ENCODE assay signal across 36 cellular contexts in the genomic region with DNA sequence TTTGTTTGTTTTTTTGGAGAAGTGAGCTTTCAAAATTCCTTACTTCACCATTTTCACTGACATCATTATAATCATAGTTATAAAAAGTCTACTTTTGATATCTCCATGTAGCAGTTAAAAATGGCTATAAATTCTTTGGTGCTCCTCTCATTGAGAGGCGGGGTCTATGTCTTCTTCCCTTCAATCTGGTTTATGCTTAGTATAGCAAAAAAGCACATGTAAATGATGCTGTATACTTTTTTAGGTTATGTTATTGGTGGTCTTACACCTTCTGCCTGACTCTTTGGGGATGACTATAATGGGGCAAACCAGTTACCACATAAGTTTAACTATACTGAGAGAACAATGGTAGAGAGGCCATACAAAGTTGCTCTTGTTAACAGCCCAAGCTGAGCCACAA.
DNase-seq lines count a peak whose midpoint lies in the region; ATAC-seq, FAIRE-seq and TF ChIP-seq lines count a peak whose summit lies in the region.
"Had no signal": no experiment of that assay in that cellular context is flagged by ENCODE, and none has a peak within 500 bp of the region (broad histone marks: within the 10 kb centered on the region; RNA-seq: fewer than 3 reads in every experiment).

No MANE protein-coding gene starts in this region.

- peaks cover 10% of the 10 kb centered on the region for H3K27me3 Mint-ChIP-seq in type B pancreatic cell
- H3K27me3 Mint-ChIP-seq: B cell; CD4-positive, alpha-beta memory T cell; CD4-positive, alpha-beta T cell; CD4-positive, CD25-positive, alpha-beta regulatory T cell; CD8-positive, alpha-beta memory T cell had no signal

- H3K36me3 ChIP-seq in HepG2 (replicated peaks in 1 of 2; ENCODE audit: control insufficient read depth in 1 of 2, insufficient read depth in 2 of 2, low read length in 2 of 2) (no peaks in the 10 kb centered on the region), right lobe of liver (no peaks in the 10 kb centered on the region), IMR-90 (ENCODE audit: control insufficient read depth, insufficient read depth, low read length) (no peaks in the 10 kb centered on the region), osteoblast (ENCODE audit: insufficient read depth, low read length) (no peaks in the 10 kb centered on the region), left lung (no peaks in the 10 kb centered on the region)
- H3K36me3 ChIP-seq: BE2C; BLaER1; BLaER1 treated with 17β-estradiol and CSF1 and Interleukin-3, amounts not matched to agents 10 nM and 100 nM had no signal

- no peak overlapping the region for H2AK5ac ChIP-seq in IMR-90 (ENCODE audit: low read depth, low read length)

- H3K27ac Mint-ChIP-seq in type B pancreatic cell: no peak overlapping the region
- H3K27ac Mint-ChIP-seq: B cell; CD14-positive monocyte; CD4-positive, alpha-beta memory T cell; CD4-positive, alpha-beta T cell; CD4-positive, CD25-positive, alpha-beta regulatory T cell; CD8-positive, alpha-beta memory T cell; CD8-positive, alpha-beta T cell had no signal

- H3K79me1 ChIP-seq in IMR-90 (ENCODE audit: low read depth in 1 of 2, low read length in 2 of 2): no peaks in the 10 kb centered on the region

- TF ChIP-seq RAD21 in HepG2 (CRISPR knock-in tag; IDR thresholded peaks at IDR 0.05): no peak
- no peak for TF ChIP-seq RAD21 in A549 (conservative IDR thresholded peaks at IDR 0.05 in 1 of 2, IDR thresholded peaks at IDR 0.05 in 1 of 2)
- TF ChIP-seq RAD21 in IMR-90 (IDR thresholded peaks at IDR 0.05; ENCODE audit: low read length): no peak

- H2BK20ac ChIP-seq in IMR-90 (ENCODE audit: low read depth, low read length): no peak overlapping the region

- H3K27ac ChIP-seq in HepG2 (ENCODE audit: extremely low read length, insufficient read depth, low read length) (no peak overlapping the region), right lobe of liver (no peak overlapping the region), A549 (no peak overlapping the region), IMR-90 (ENCODE audit: insufficient read depth, low read length) (no peak overlapping the region), osteoblast (ENCODE audit: low read depth, low read length) (no peak overlapping the region), left lung (no peak overlapping the region)
- H3K27ac ChIP-seq: 22Rv1; BLaER1; BLaER1 treated with 17β-estradiol and CSF1 and Interleukin-3, amounts not matched to agents 10 nM and 100 nM; C4-2B had no signal

- DNase-seq in HepG2 (ENCODE audit: low spot score) (no peak), right lobe of liver (no peak), A549 (ENCODE audit: low read depth in 1 of 2, low spot score in 1 of 2) (no peak), IMR-90 (no peak), osteoblast (ENCODE audit: insufficient read length, low spot score, missing footprints) (peak; percentile 29), left lung (no peak), type B pancreatic cell (ENCODE audit: extremely low spot score, unreplicated experiment) (no peak)
- DNase-seq: 8988T; ACHN; AML-193; BE2C; C1 segment of cervical spinal cord; Caco-2; Calu3; CD4-positive, alpha-beta memory T cell; CD4-positive, alpha-beta T cell; CD4-positive, CD25-positive, alpha-beta regulatory T cell; CD8-positive, alpha-beta memory T cell; CD8-positive, alpha-beta T cell; COR-L47; DMS 273 treated with DMSO at 0.1 percent for 48 hours; DMS153; DMS53; DMS79; DMS79 treated with DMSO at 0.1 percent for 48 hours; DND-41; EL had no signal

- H3K4me3 ChIP-seq in HepG2 (replicated peaks in 1 of 3; ENCODE audit: insufficient read depth in 1 of 3, low read depth in 2 of 3, low read length in 3 of 3): no peak overlapping the region
- H3K4me3 ChIP-seq in right lobe of liver: no peak overlapping the region
- H3K4me3 ChIP-seq in A549: no peak overlapping the region
- H3K4me3 ChIP-seq in IMR-90 (ENCODE audit: insufficient read depth, low read depth, low read length): no peak overlapping the region
- no peak overlapping the region for H3K4me3 ChIP-seq in osteoblast (ENCODE audit: insufficient read depth, low read length)
- no peak overlapping the region for H3K4me3 ChIP-seq in left lung
- H3K4me3 ChIP-seq: BLaER1; BLaER1 treated with 17β-estradiol and CSF1 and Interleukin-3, amounts not matched to agents 10 nM and 100 nM had no signal

- H3K9me3 Mint-ChIP-seq in type B pancreatic cell: peaks cover 17% of the 10 kb centered on the region

- H3K4me3 Mint-ChIP-seq in type B pancreatic cell: no peak overlapping the region
- H3K4me3 Mint-ChIP-seq: B cell; CD14-positive monocyte; CD4-positive, alpha-beta memory T cell; CD4-positive, alpha-beta T cell; CD4-positive, CD25-positive, alpha-beta regulatory T cell; CD8-positive, alpha-beta memory T cell; CD8-positive, alpha-beta T cell had no signal

- BruUV-seq in HepG2 (replicated peaks; lab: Mats Ljungman, UMichigan) (no TSS peak), IMR-90 (replicated peaks; lab: Mats Ljungman, UMichigan) (no TSS peak)

- TF ChIP-seq EP300 in HepG2 (IDR thresholded peaks at IDR 0.05; ENCODE audit: low read depth in 2 of 2, low read length in 2 of 2) (no peak), HepG2 (CRISPR knock-in tag; IDR thresholded peaks at IDR 0.05; ENCODE audit: borderline replicate concordance) (no peak), A549 (IDR thresholded peaks at IDR 0.05) (no peak)

- H3K4ac ChIP-seq in IMR-90 (ENCODE audit: low read depth, low read length): no peak overlapping the region

- no peak overlapping the region for H3K23ac ChIP-seq in IMR-90 (ENCODE audit: low read depth, low read length)

- H2AK9ac ChIP-seq in IMR-90 (replicated peaks; ENCODE audit: low read depth, low read length, poor library complexity): no peak overlapping the region

- peaks cover 5% of the 10 kb centered on the region for H3K36me3 Mint-ChIP-seq in type B pancreatic cell
- H3K36me3 Mint-ChIP-seq: CD14-positive monocyte; CD4-positive, CD25-positive, alpha-beta regulatory T cell; CD8-positive, alpha-beta T cell had no signal

- no peaks in the 10 kb centered on the region for H3K79me2 ChIP-seq in HepG2 (ENCODE audit: insufficient read depth, low read length)
- H3K79me2 ChIP-seq in osteoblast (ENCODE audit: insufficient read depth, low read length): no peaks in the 10 kb centered on the region

- no peaks in the 10 kb centered on the region for H4K20me1 ChIP-seq in HepG2 (ENCODE audit: insufficient read depth, low read length)
- no peaks in the 10 kb centered on the region for H4K20me1 ChIP-seq in IMR-90 (ENCODE audit: insufficient read depth, low read length)
- H4K20me1 ChIP-seq in osteoblast (ENCODE audit: insufficient read depth, low read length): no peaks in the 10 kb centered on the region
- H4K20me1 ChIP-seq: BLaER1; BLaER1 treated with 17β-estradiol and CSF1 and Interleukin-3, amounts not matched to agents 10 nM and 100 nM had no signal

- intact Hi-C loops in HepG2 (cut with micrococcal nuclease; ENCODE audit: unreplicated experiment): no loop called here
- intact Hi-C loops in right lobe of liver (cut with DNase I): no loop called here
- intact Hi-C loops in IMR-90 (cut with micrococcal nuclease): no loop called here
- intact Hi-C loops in left lung (cut with DNase I): no loop called here

- no peak for ATAC-seq in HepG2
- ATAC-seq in right lobe of liver: no peak
- no peak for ATAC-seq in A549
- ATAC-seq in IMR-90 (ENCODE audit: low read depth): no peak
- ATAC-seq in left lung: no peak
- ATAC-seq in HG02588 (IDR thresholded peaks at IDR 0.05; ENCODE audit: unreplicated experiment): no peak
- ATAC-seq: CD8-positive, alpha-beta T cell had no signal

- H3K4me1 Mint-ChIP-seq in type B pancreatic cell (ENCODE audit: unreplicated experiment): no peaks in the 10 kb centered on the region
- H3K4me1 Mint-ChIP-seq: B cell; CD14-positive monocyte; CD4-positive, alpha-beta memory T cell; CD4-positive, CD25-positive, alpha-beta regulatory T cell; CD8-positive, alpha-beta memory T cell had no signal

- no peaks in the 10 kb centered on the region for H3K9me1 ChIP-seq in IMR-90 (ENCODE audit: insufficient read depth, low read length)

- no peak overlapping the region for H2BK15ac ChIP-seq in IMR-90 (ENCODE audit: low read depth, low read length)

- no peak overlapping the region for H2BK120ac ChIP-seq in IMR-90 (ENCODE audit: low read depth, low read length)

- H4K5ac ChIP-seq in IMR-90 (ENCODE audit: low read depth, low read length): no peak overlapping the region

- no peak for TF ChIP-seq POLR2A in HepG2 (IDR thresholded peaks at IDR 0.05; ENCODE audit: insufficient read depth in 1 of 2, low read depth in 2 of 2, low read length in 2 of 2)
- no peak for TF ChIP-seq POLR2A in right lobe of liver (IDR thresholded peaks at IDR 0.05)
- TF ChIP-seq POLR2A in A549 (IDR thresholded peaks at IDR 0.05; ENCODE audit: low read length): no peak
- TF ChIP-seq POLR2A in IMR-90 (IDR thresholded peaks at IDR 0.05; ENCODE audit: low read depth, low read length): no peak

- POLR2A ChIA-PET in HepG2 (lab: Yijun Ruan, JAX): no interaction called here
- POLR2A ChIA-PET in A549 (lab: Yijun Ruan, JAX): no interaction called here
- POLR2A ChIA-PET in IMR-90 (lab: Charles Lee; ENCODE audit: unreplicated experiment): no interaction called here

- no peak for TF ChIP-seq CTCF in HepG2 (CRISPR knock-in tag; IDR thresholded peaks at IDR 0.05)
- TF ChIP-seq CTCF in right lobe of liver (IDR thresholded peaks at IDR 0.05): no peak
- no peak for TF ChIP-seq CTCF in A549 (IDR thresholded peaks at IDR 0.05)
- TF ChIP-seq CTCF in IMR-90 (conservative IDR thresholded peaks at IDR 0.05; ENCODE audit: low read depth, low read length): no peak
- no peak for TF ChIP-seq CTCF in osteoblast (IDR thresholded peaks at IDR 0.05; ENCODE audit: extremely low read depth, low read depth, low read length)
- no peak for TF ChIP-seq CTCF in left lung (IDR thresholded peaks at IDR 0.05)
- TF ChIP-seq CTCF in type B pancreatic cell (conservative IDR thresholded peaks at IDR 0.05): no peak

- CTCF ChIA-PET in HepG2 (lab: Yijun Ruan, JAX; ENCODE audit: low intra/inter-chr PET ratio, low total read pairs) (no interaction called here), A549 (lab: Yijun Ruan, JAX) (no interaction called here), IMR-90 (lab: Yijun Ruan, JAX) (no interaction called here)

- dilution Hi-C loops in IMR-90 (cut with HindIII; ENCODE audit: low sequenced_read_pairs, unreplicated experiment): no loop called here

- no peak overlapping the region for H4K91ac ChIP-seq in IMR-90 (ENCODE audit: insufficient read depth, low read depth, low read length)

- no peak overlapping the region for H3K18ac ChIP-seq in IMR-90 (ENCODE audit: low read depth, low read length)

- peaks cover 53% of the 10 kb centered on the region for H3K9me3 ChIP-seq in HepG2 (ENCODE audit: low read length)
- no peaks in the 10 kb centered on the region for H3K9me3 ChIP-seq in right lobe of liver
- H3K9me3 ChIP-seq in A549: peaks cover 4% of the 10 kb centered on the region; the same call in 1 of the 3 replicates
- H3K9me3 ChIP-seq in IMR-90 (ENCODE audit: control insufficient read depth, insufficient read depth, low read length): 0 out of 2 replicates have a peak, but pooled peaks cover 2% of the 10 kb centered on the region
- no peaks in the 10 kb centered on the region for H3K9me3 ChIP-seq in osteoblast (ENCODE audit: low read depth, low read length)
- H3K9me3 ChIP-seq in left lung: peaks cover 0 to 61% of the 10 kb centered on the region in 2 donors
- H3K9me3 ChIP-seq: BE2C had no signal

- WGBS in HepG2 (ENCODE audit: low lambda C conversion rate): 2% methylated on average over 1 of the region's 1 CpG
- 53% methylated on average over 1 of the region's 1 CpG for WGBS in right lobe of liver (ENCODE audit: insufficient coverage, low coverage, low lambda C conversion rate, missing lambda C conversion rate)
- WGBS in A549 (ENCODE audit: missing lambda C conversion rate): 0% methylated on average over 1 of the region's 1 CpG
- no CpG with 5 or more reads among the region's 1 CpG for WGBS in IMR-90 (ENCODE audit: extremely low coverage in 2 of 2, insufficient read length in 1 of 2), 2 experiments

- H3K4me2 ChIP-seq in HepG2 (ENCODE audit: low read depth, low read length): no peak overlapping the region
- no peak overlapping the region for H3K4me2 ChIP-seq in A549
- no peak overlapping the region for H3K4me2 ChIP-seq in IMR-90 (ENCODE audit: low read depth, low read length)
- no peak overlapping the region for H3K4me2 ChIP-seq in osteoblast (ENCODE audit: insufficient read depth, low read length)
- H3K4me2 ChIP-seq: BLaER1; BLaER1 treated with 17β-estradiol and CSF1 and Interleukin-3, amounts not matched to agents 10 nM and 100 nM had no signal

- no peak overlapping the region for H3K56ac ChIP-seq in IMR-90 (ENCODE audit: extremely low read depth, insufficient read depth, low read length)

- no peak overlapping the region for H2BK5ac ChIP-seq in IMR-90 (ENCODE audit: low read depth, low read length, poor library complexity, severe bottlenecking)

- FAIRE-seq in HepG2 (lab: Jason Lieb, UNC): no peak
- FAIRE-seq in A549 (lab: Jason Lieb, UNC): no peak
- FAIRE-seq: A204.1, D721Med had no signal

- H3K9ac ChIP-seq in HepG2 (ENCODE audit: insufficient read depth, low read depth, low read length) (no peak overlapping the region), IMR-90 (ENCODE audit: low read depth, low read length) (no peak overlapping the region)
- H3K9ac ChIP-seq: BLaER1; BLaER1 treated with 17β-estradiol and CSF1 and Interleukin-3, amounts not matched to agents 10 nM and 100 nM had no signal

- H3K27me3 ChIP-seq in HepG2 (ENCODE audit: control insufficient read depth in 1 of 2, insufficient read depth in 2 of 2, low read length in 2 of 2): no peaks in the 10 kb centered on the region
- no peaks in the 10 kb centered on the region for H3K27me3 ChIP-seq in right lobe of liver
- H3K27me3 ChIP-seq in IMR-90 (ENCODE audit: control insufficient read depth, insufficient read depth, low read length): no peaks in the 10 kb centered on the region
- no peaks in the 10 kb centered on the region for H3K27me3 ChIP-seq in osteoblast (ENCODE audit: insufficient read depth, low read length)
- no peaks in the 10 kb centered on the region for H3K27me3 ChIP-seq in left lung
- H3K27me3 ChIP-seq: BE2C; BLaER1; BLaER1 treated with 17β-estradiol and CSF1 and Interleukin-3, amounts not matched to agents 10 nM and 100 nM had no signal

- H3K14ac ChIP-seq in IMR-90 (replicated peaks; ENCODE audit: low read depth, low read length): no peak overlapping the region

- H3K4me1 ChIP-seq in HepG2 (ENCODE audit: insufficient read depth, low read length) (no peaks in the 10 kb centered on the region), right lobe of liver (no peaks in the 10 kb centered on the region), A549 (no peaks in the 10 kb centered on the region), IMR-90 (ENCODE audit: control insufficient read depth, insufficient read depth, low read length) (no peaks in the 10 kb centered on the region), osteoblast (ENCODE audit: insufficient read depth, low read length) (no peaks in the 10 kb centered on the region), left lung (no peaks in the 10 kb centered on the region)
- H3K4me1 ChIP-seq: BE2C had no signal

- H2AFZ ChIP-seq in HepG2 (ENCODE audit: low read length): no peak overlapping the region
- H2AFZ ChIP-seq in IMR-90 (replicated peaks; ENCODE audit: low read length, poor library complexity): no peak overlapping the region
- no peak overlapping the region for H2AFZ ChIP-seq in osteoblast (ENCODE audit: low read length)

- H4K8ac ChIP-seq in IMR-90 (ENCODE audit: low read depth in 2 of 2, low read length in 2 of 2): no peak overlapping the region

- in situ Hi-C loops in HepG2 (cut with HindIII; ENCODE audit: extremely low pct_ligation_motif_present, low pct_unique_long_range_greater_than_20kb): no loop called here
- in situ Hi-C loops in IMR-90 (cut with MboI; ENCODE audit: low sequenced_read_pairs): no loop called here

Comparison
In these comparisons a context has a peak if more than half of its experiments do, and no peak if none do; other contexts are left out.
1. Of the 38 proteins assayed by ChIP-seq in both HepG2 and A549: peak only in HepG2: none; only in A549: none; in both: MAFK; in neither: 37.